In the genomic region with DNA sequence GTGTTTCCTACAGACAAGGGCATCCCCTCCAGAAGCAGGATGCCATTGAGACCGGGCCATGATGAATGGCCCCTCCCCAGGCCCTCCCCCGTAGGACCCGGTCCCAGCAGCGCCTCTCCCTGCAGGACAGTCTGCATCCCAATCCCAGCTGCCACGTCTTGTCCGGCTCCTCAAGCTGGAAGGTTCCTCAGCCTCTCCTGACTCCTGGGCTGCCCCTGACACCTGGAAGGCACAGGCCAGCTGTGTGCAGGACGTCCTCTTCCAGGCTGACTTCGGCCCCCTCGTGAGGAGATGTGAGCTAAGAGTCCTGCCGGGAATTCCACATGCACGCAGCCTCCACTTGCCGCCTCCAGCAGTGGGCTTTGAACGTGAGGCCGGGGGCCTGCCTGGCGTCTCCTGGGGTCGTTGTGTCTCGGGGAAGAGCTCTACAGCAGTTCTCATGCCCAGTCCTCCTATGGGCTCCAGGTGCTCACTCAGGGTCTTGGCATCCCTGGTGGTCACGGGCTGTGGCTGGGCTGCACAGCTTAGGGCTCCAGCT, we compare ENCODE assay signal across 9 cellular contexts.
"Had no signal": no experiment of that assay in that cellular context is flagged by ENCODE, and none has a peak within 500 bp of the region (broad histone marks: within the 10 kb centered on the region; RNA-seq: fewer than 3 reads in every experiment).

No MANE protein-coding gene starts in this region.

- ATAC-seq: GM23338 had no signal

- DNase-seq: H9, HCEC 1CT, HFFc6, IMR-90, KBM-7 had no signal

- H3K4me2 ChIP-seq: GM23338 had no signal

- FAIRE-seq: H1, H54 had no signal

- H2AFZ ChIP-seq: GM23338 had no signal

- H3K4me3 ChIP-seq: GM23338 had no signal

- H3K27ac ChIP-seq: HL-60 had no signal
